1 cellular context compared by ENCODE assay signal in the genomic region with DNA sequence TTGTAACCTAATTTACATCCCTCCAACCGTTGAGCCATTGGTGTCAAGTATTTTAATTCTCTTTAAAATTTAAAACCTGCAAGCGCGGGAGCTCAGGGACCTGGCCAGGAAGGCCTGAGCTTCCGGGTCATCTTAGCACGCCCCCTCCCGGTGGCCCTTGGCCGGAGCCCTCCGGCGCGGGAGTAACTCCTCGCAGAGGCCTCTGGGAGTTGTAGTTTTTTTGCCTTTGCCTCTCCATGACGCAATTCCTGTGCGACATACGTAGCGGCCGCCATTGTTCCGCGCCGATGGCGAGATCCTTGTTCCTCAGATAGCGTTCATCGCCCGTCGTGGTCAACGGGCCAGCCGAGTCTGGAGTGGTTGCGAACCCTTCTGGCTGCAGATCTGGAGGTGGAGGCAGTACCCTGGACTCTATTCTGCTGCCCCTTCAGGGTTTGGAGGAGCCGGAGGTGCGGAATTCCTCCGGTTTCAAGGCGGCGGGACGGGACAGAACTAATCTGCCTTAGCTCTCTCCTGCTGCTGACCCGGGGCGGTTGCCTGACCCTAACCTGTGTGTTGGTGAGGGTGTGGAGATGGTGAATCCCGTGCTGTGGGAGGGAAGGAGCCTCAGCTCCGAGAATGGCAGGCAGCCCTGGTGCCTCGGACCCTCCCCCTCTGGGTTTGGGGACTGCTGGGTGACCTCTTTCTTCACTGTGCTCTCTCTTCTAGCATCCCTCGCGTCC.
A peak's percentile ranks its signal among the peaks of the same experiment; 100 is the strongest.
TF ChIP-seq lines count a peak whose summit lies in the region.

ZNF268 (plus strand) TSS at position 258 of the 722 bp plus-strand sequence. CDS start 503 bp downstream, outside the sequence.

TF ChIP-seq in K562, 482 proteins besides CTCF, POLR2A, EP300 and RAD21 (continued from another document and continues in another):
- TF ChIP-seq SFPQ (IDR thresholded peaks at IDR 0.05; ENCODE audit: low read depth, low read length) (no peak), E4F1 (CRISPR knock-in tag; IDR thresholded peaks at IDR 0.05; ENCODE audit: borderline replicate concordance) (no peak), ETV6 (IDR thresholded peaks at IDR 0.05; ENCODE audit: borderline replicate concordance in 1 of 2, low read depth in 2 of 2, low read length in 1 of 2) (no peak), ETV6 (CRISPR knock-in tag; IDR thresholded peaks at IDR 0.05; ENCODE audit: borderline replicate concordance) (no peak), ETV1 (tag; conservative IDR thresholded peaks at IDR 0.05; ENCODE audit: low read depth) (peak; percentile 74), PTTG1 (tag; IDR thresholded peaks at IDR 0.05; ENCODE audit: low read depth) (no peak), BHLHE40 (IDR thresholded peaks at IDR 0.05; ENCODE audit: low read length) (no peak), CCAR2 (IDR thresholded peaks at IDR 0.05; ENCODE audit: low read depth, low read length) (no peak), SP1 (CRISPR knock-in tag; IDR thresholded peaks at IDR 0.05) (peak; percentile 71), ATF7 (IDR thresholded peaks at IDR 0.05) (peak; percentile 87; the same call in 1 of the 2 replicates), PRMT5 (CRISPR knock-in tag; IDR thresholded peaks at IDR 0.05) (no peak), FOXM1 (IDR thresholded peaks at IDR 0.05; ENCODE audit: low read depth) (peak; percentile 88), FOXM1 (CRISPR knock-in tag; IDR thresholded peaks at IDR 0.05; ENCODE audit: low read depth) (no peak; the same call in 1 of the 2 replicates), ZBTB1 (CRISPR knock-in tag; IDR thresholded peaks at IDR 0.05; ENCODE audit: borderline replicate concordance, low read depth) (no peak), YY1 (IDR thresholded peaks at IDR 0.05; ENCODE audit: borderline replicate concordance in 1 of 3, control insufficient read depth in 1 of 3, extremely low read depth in 1 of 3, insufficient read depth in 3 of 3, insufficient read length in 1 of 3, insufficient replicate concordance in 2 of 3, low read depth in 1 of 3, low read length in 2 of 3) (peak; percentile 89 to 99 (median 98)), FOXA3 (CRISPR knock-in tag; conservative IDR thresholded peaks at IDR 0.05 in 1 of 2, IDR thresholded peaks at IDR 0.05 in 1 of 2) (no peak; a peak in 1 of 4 replicates), SRSF7 (optimal IDR thresholded peaks at IDR 0.05; ENCODE audit: low read depth, low read length) (no peak), HDAC3 (IDR thresholded peaks at IDR 0.05; ENCODE audit: borderline replicate concordance, partially characterized antibody) (no peak), ARID2 (IDR thresholded peaks at IDR 0.05) (no peak), HOXB6 (CRISPR knock-in tag; IDR thresholded peaks at IDR 0.05; ENCODE audit: borderline replicate concordance) (no peak), GABPA (tag; conservative IDR thresholded peaks at IDR 0.05; ENCODE audit: low read depth) (peak; percentile 95), ZBTB7A (IDR thresholded peaks at IDR 0.05; ENCODE audit: borderline replicate concordance, control insufficient read depth, low read depth, low read length) (peak; percentile 59; the same call in 1 of the 2 replicates), MCM7 (IDR thresholded peaks at IDR 0.05) (no peak), ETS1 (conservative IDR thresholded peaks at IDR 0.05; ENCODE audit: control insufficient read depth, low read depth, low read length) (peak; percentile 96; the same call in 1 of the 2 replicates), NR2C1 (IDR thresholded peaks at IDR 0.05) (peak; percentile 98), NR2C1 (tag; IDR thresholded peaks at IDR 0.05) (peak; percentile 100), SRSF1 (IDR thresholded peaks at IDR 0.05; ENCODE audit: low read depth, low read length) (peak; percentile 42; the same call in 1 of the 2 replicates), KAT7 (CRISPR knock-in tag; IDR thresholded peaks at IDR 0.05; ENCODE audit: borderline replicate concordance) (no peak), ZC3H4 (CRISPR knock-in tag; IDR thresholded peaks at IDR 0.05; ENCODE audit: borderline replicate concordance) (no peak), AFF4 (CRISPR knock-in tag; IDR thresholded peaks at IDR 0.05) (no peak), ZNF695 (CRISPR knock-in tag; IDR thresholded peaks at IDR 0.05) (no peak), RBFOX2 (IDR thresholded peaks at IDR 0.05; ENCODE audit: low read depth, low read length) (peak; percentile 86), SRSF9 (IDR thresholded peaks at IDR 0.05; ENCODE audit: borderline replicate concordance, low read depth, low read length) (no peak)
- TF ChIP-seq, protein P1, sequence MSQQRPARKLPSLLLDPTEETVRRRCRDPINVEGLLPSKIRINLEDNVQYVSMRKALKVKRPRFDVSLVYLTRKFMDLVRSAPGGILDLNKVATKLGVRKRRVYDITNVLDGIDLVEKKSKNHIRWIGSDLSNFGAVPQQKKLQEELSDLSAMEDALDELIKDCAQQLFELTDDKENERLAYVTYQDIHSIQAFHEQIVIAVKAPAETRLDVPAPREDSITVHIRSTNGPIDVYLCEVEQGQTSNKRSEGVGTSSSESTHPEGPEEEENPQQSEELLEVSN (IDR thresholded peaks at IDR 0.05; ENCODE audit: borderline replicate concordance in 1 of 2, extremely low read depth in 1 of 2, insufficient read depth in 1 of 2, insufficient read length in 1 of 2, low read depth in 1 of 2, low read length in 1 of 2, poor library complexity in 1 of 2, severe bottlenecking in 1 of 2) = peak; percentile 29 to 86
- TF ChIP-seq, protein P2, sequence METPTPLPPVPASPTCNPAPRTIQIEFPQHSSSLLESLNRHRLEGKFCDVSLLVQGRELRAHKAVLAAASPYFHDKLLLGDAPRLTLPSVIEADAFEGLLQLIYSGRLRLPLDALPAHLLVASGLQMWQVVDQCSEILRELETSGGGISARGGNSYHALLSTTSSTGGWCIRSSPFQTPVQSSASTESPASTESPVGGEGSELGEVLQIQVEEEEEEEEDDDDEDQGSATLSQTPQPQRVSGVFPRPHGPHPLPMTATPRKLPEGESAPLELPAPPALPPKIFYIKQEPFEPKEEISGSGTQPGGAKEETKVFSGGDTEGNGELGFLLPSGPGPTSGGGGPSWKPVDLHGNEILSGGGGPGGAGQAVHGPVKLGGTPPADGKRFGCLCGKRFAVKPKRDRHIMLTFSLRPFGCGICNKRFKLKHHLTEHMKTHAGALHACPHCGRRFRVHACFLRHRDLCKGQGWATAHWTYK (CRISPR knock-in tag; IDR thresholded peaks at IDR 0.05) = no peak
- TF ChIP-seq, protein P3, sequence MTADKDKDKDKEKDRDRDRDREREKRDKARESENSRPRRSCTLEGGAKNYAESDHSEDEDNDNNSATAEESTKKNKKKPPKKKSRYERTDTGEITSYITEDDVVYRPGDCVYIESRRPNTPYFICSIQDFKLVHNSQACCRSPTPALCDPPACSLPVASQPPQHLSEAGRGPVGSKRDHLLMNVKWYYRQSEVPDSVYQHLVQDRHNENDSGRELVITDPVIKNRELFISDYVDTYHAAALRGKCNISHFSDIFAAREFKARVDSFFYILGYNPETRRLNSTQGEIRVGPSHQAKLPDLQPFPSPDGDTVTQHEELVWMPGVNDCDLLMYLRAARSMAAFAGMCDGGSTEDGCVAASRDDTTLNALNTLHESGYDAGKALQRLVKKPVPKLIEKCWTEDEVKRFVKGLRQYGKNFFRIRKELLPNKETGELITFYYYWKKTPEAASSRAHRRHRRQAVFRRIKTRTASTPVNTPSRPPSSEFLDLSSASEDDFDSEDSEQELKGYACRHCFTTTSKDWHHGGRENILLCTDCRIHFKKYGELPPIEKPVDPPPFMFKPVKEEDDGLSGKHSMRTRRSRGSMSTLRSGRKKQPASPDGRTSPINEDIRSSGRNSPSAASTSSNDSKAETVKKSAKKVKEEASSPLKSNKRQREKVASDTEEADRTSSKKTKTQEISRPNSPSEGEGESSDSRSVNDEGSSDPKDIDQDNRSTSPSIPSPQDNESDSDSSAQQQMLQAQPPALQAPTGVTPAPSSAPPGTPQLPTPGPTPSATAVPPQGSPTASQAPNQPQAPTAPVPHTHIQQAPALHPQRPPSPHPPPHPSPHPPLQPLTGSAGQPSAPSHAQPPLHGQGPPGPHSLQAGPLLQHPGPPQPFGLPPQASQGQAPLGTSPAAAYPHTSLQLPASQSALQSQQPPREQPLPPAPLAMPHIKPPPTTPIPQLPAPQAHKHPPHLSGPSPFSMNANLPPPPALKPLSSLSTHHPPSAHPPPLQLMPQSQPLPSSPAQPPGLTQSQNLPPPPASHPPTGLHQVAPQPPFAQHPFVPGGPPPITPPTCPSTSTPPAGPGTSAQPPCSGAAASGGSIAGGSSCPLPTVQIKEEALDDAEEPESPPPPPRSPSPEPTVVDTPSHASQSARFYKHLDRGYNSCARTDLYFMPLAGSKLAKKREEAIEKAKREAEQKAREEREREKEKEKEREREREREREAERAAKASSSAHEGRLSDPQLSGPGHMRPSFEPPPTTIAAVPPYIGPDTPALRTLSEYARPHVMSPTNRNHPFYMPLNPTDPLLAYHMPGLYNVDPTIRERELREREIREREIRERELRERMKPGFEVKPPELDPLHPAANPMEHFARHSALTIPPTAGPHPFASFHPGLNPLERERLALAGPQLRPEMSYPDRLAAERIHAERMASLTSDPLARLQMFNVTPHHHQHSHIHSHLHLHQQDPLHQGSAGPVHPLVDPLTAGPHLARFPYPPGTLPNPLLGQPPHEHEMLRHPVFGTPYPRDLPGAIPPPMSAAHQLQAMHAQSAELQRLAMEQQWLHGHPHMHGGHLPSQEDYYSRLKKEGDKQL (CRISPR knock-in tag; IDR thresholded peaks at IDR 0.05; ENCODE audit: borderline replicate concordance) = no peak
- TF ChIP-seq, protein P4, sequence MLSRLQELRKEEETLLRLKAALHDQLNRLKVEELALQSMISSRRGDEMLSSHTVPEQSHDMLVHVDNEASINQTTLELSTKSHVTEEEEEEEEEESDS (CRISPR knock-in tag; IDR thresholded peaks at IDR 0.05) = no peak
- TF ChIP-seq, protein P5, sequence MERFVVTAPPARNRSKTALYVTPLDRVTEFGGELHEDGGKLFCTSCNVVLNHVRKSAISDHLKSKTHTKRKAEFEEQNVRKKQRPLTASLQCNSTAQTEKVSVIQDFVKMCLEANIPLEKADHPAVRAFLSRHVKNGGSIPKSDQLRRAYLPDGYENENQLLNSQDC (CRISPR knock-in tag; IDR thresholded peaks at IDR 0.05) = no peak
